ENCODE assay signal across 1 cellular context in the genomic region with DNA sequence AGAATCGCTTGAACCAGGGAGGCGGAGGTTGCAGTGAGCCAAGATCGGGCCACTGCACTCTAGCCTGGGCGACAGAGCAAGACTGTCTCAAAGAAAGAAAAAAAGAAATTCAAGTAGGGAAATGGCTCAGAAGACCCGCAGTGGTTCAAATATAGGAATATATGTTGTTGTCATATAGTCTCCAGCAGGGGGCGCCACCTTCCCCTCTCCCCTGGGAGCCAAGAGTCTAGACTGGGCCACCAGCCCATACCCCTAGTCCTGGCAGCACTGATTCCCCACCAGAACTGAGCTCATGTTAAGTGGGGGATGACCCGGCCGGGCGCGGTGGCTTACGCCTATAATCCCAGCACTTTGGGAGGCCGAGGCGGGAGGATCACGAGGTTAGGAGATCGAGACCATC.
TF ChIP-seq lines count a peak whose summit lies in the region.

No MANE protein-coding gene starts in this region.

TF ChIP-seq in HepG2, 621 proteins besides CTCF, POLR2A, EP300 and RAD21:
- TF ChIP-seq STAG1 (CRISPR knock-in tag; IDR thresholded peaks at IDR 0.05) (peak; percentile 30), SKI (IDR thresholded peaks at IDR 0.05; ENCODE audit: partially characterized antibody) (peak; percentile 20), FOXK1 (CRISPR knock-in tag; IDR thresholded peaks at IDR 0.05; ENCODE audit: borderline replicate concordance, low read depth) (peak; percentile 17; the same call in 1 of the 2 replicates)
TF ChIP-seq in HepG2: peak in this region for 3; not testable (repeated sequence) for 618.
